ENCODE assay signal across 14 cellular contexts in genomic region chrX:2898861-2899512, GRCh38. TPM values are rescaled to one million over a fixed set of nuclear protein-coding genes. Genes with fewer than 3 reads are reported as not detected.
DNase-seq lines count a peak whose midpoint lies in the region; ATAC-seq and TF ChIP-seq lines count a peak whose summit lies in the region.
"Had no signal": no experiment of that assay in that cellular context is flagged by ENCODE, and none has a peak within 500 bp of the region (broad histone marks: within the 10 kb centered on the region; RNA-seq: fewer than 3 reads in every experiment).

No MANE protein-coding gene starts in this region.

- no peak for ATAC-seq in upper lobe of right lung
- no peak for ATAC-seq in HG03442 (IDR thresholded peaks at IDR 0.05; ENCODE audit: unreplicated experiment)
- ATAC-seq: naive thymus-derived CD8-positive, alpha-beta T cell had no signal

- H3K9me3 ChIP-seq in endodermal cell (ENCODE audit: control insufficient read depth, low read length) = peaks cover 34% of the 10 kb centered on the region
- no peaks in the 10 kb centered on the region for H3K9me3 ChIP-seq in upper lobe of right lung
- H3K9me3 ChIP-seq: MG63 had no signal

- H3K27me3 Mint-ChIP-seq in endodermal cell (ENCODE audit: insufficient read depth) (no peaks in the 10 kb centered on the region), mesothelial cell of epicardium (ENCODE audit: low read depth) (no peaks in the 10 kb centered on the region)
- H3K27me3 Mint-ChIP-seq: activated naive CD8-positive, alpha-beta T cell had no signal

- H3K27ac ChIP-seq in endodermal cell (ENCODE audit: low read depth, low read length) (no peak overlapping the region), upper lobe of right lung (peak overlapping the region; percentile 51)

- H3K4me3 ChIP-seq in endodermal cell (ENCODE audit: low read length) (no peak overlapping the region), upper lobe of right lung (no peak overlapping the region)
- H3K4me3 ChIP-seq: MG63, skin epidermis had no signal

- peaks cover 26% of the 10 kb centered on the region for H3K36me3 ChIP-seq in endodermal cell (ENCODE audit: control insufficient read depth, insufficient read depth, low read length)
- no peaks in the 10 kb centered on the region for H3K36me3 ChIP-seq in upper lobe of right lung
- H3K36me3 ChIP-seq: MG63 had no signal

- H3K27ac Mint-ChIP-seq in endodermal cell (peak overlapping the region; percentile 95), mesothelial cell of epicardium (peak overlapping the region; percentile 99)
- H3K27ac Mint-ChIP-seq: activated naive CD8-positive, alpha-beta T cell had no signal

- peak overlapping the region; percentile 32 for H3K4me3 Mint-ChIP-seq in endodermal cell
- H3K4me3 Mint-ChIP-seq in mesothelial cell of epicardium = peak overlapping the region; percentile 54

- peaks cover 32% of the 10 kb centered on the region for H3K9me3 Mint-ChIP-seq in endodermal cell
- peaks cover 22% of the 10 kb centered on the region for H3K9me3 Mint-ChIP-seq in mesothelial cell of epicardium

- intact Hi-C loops in upper lobe of right lung (cut with DNase I) = no loop called here

- H3K4me1 ChIP-seq in endodermal cell (ENCODE audit: control insufficient read depth, insufficient read depth, low read length) (no peaks in the 10 kb centered on the region), upper lobe of right lung (no peaks in the 10 kb centered on the region)

- no peaks in the 10 kb centered on the region for H3K27me3 ChIP-seq in endodermal cell (ENCODE audit: control insufficient read depth, insufficient read depth, low read length, poor library complexity, severe bottlenecking)
- H3K27me3 ChIP-seq in upper lobe of right lung = no peaks in the 10 kb centered on the region
- H3K27me3 ChIP-seq: MG63 had no signal

- H3K9ac ChIP-seq in endodermal cell (ENCODE audit: extremely low read depth, low read length, poor library complexity, severe bottlenecking) = no peak overlapping the region

- DNase-seq in NCI-H748 (lab: John Stamatoyannopoulos, UW; ENCODE audit: unreplicated experiment) (peak; percentile 18), NCI-H748 treated with DMSO at 0.1 percent for 48 hours (lab: John Stamatoyannopoulos, UW) (no peak), endodermal cell (peak; percentile 38), mesothelial cell of epicardium (ENCODE audit: low spot score in 2 of 2, unreplicated experiment in 2 of 2) (no peak), upper lobe of right lung (no peak), NOMO-1 treated with DMSO at 0.1 percent for 48 hours (lab: John Stamatoyannopoulos, UW; ENCODE audit: unreplicated experiment) (no peak), NCI-H2081 treated with DMSO at 0.1 percent for 48 hours (lab: John Stamatoyannopoulos, UW) (no peak)
- DNase-seq: activated CD8-positive, alpha-beta memory T cell treated with anti-CD3 and anti-CD28 coated beads, Interleukin-2, amount 50 U/mL, for 4 hours; MG63; naive thymus-derived CD8-positive, alpha-beta T cell; OCI-M1 had no signal

- no peak for TF ChIP-seq CTCF in endodermal cell (conservative IDR thresholded peaks at IDR 0.05)
- no peak for TF ChIP-seq CTCF in mesothelial cell of epicardium (IDR thresholded peaks at IDR 0.05; ENCODE audit: unreplicated experiment)
- TF ChIP-seq CTCF in upper lobe of right lung (IDR thresholded peaks at IDR 0.05) = no peak

- H3K36me3 Mint-ChIP-seq in endodermal cell (ENCODE audit: low read depth) (peaks cover 44% of the 10 kb centered on the region), mesothelial cell of epicardium (peaks cover 24% of the 10 kb centered on the region)
- H3K36me3 Mint-ChIP-seq: activated naive CD8-positive, alpha-beta T cell had no signal

- H3K4me1 Mint-ChIP-seq in endodermal cell (peaks cover 30% of the 10 kb centered on the region), mesothelial cell of epicardium (peaks cover 50% of the 10 kb centered on the region)

- 88 to 89% methylated on average over 6 to 12 of the region's 13 CpGs for WGBS in endodermal cell (ENCODE audit: insufficient coverage in 1 of 2, insufficient read length in 1 of 2), 2 experiments

RNA-seq across cellular contexts. Expression of gene ARSD, which starts 30.2 kb away (rescaled TPM):
- 10 to 100 TPM in 1 of 2 donors, 1 to 10 TPM in 1; 4.9 to 15.7 TPM for total RNA-seq in endodermal cell
- polyA plus RNA-seq in endodermal cell (2013, experiment 1 of 2) = 4.9 TPM
- 5.1 TPM for polyA plus RNA-seq in endodermal cell (2013, experiment 2 of 2)
- total RNA-seq in mesothelial cell of epicardium = 54.5 to 55.6 TPM (median 55.5 TPM) in 3 replicates
- 35.1 TPM for total RNA-seq in upper lobe of right lung

Comparison
In these comparisons a context has a peak if more than half of its experiments do, and no peak if none do; other contexts are left out.
1. DNase-seq: peak in NCI-H748 (single experiment) and endodermal cell (single experiment); none in NCI-H748 treated with DMSO at 0.1 percent for 48 hours (single experiment), mesothelial cell of epicardium (0 of 2), upper lobe of right lung (single experiment), NOMO-1 treated with DMSO at 0.1 percent for 48 hours (single experiment) and NCI-H2081 treated with DMSO at 0.1 percent for 48 hours (single experiment).